ENCODE assay signal across 1 cellular context in genomic region chr20:64069614-64070243, GRCh38.
A peak's percentile ranks its signal among the peaks of the same experiment; 100 is the strongest.
TF ChIP-seq lines count a peak whose summit lies in the region.

No MANE protein-coding gene starts in this region.

TF ChIP-seq in HepG2, 621 proteins besides CTCF, POLR2A, EP300 and RAD21 (continued from another document and continues in another):
- TF ChIP-seq BHLHE40 (IDR thresholded peaks at IDR 0.05; ENCODE audit: low read length): peak; percentile 46; the same call in 1 of the 2 replicates
- no peak for TF ChIP-seq SUZ12 (IDR thresholded peaks at IDR 0.05; ENCODE audit: low read depth, low read length)
- 0 out of 2 replicates have a peak, but pooled peaks have one; percentile 37 for TF ChIP-seq SALL1 (CRISPR knock-in tag; IDR thresholded peaks at IDR 0.05)
- no peak for TF ChIP-seq MLLT10 (CRISPR knock-in tag; IDR thresholded peaks at IDR 0.05)
- TF ChIP-seq, protein P1, sequence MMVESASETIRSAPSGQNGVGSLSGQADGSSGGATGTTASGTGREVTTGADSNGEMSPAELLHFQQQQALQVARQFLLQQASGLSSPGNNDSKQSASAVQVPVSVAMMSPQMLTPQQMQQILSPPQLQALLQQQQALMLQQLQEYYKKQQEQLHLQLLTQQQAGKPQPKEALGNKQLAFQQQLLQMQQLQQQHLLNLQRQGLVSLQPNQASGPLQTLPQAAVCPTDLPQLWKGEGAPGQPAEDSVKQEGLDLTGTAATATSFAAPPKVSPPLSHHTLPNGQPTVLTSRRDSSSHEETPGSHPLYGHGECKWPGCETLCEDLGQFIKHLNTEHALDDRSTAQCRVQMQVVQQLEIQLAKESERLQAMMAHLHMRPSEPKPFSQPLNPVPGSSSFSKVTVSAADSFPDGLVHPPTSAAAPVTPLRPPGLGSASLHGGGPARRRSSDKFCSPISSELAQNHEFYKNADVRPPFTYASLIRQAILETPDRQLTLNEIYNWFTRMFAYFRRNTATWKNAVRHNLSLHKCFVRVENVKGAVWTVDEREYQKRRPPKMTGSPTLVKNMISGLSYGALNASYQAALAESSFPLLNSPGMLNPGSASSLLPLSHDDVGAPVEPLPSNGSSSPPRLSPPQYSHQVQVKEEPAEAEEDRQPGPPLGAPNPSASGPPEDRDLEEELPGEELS (CRISPR knock-in tag; IDR thresholded peaks at IDR 0.05): no peak
- TF ChIP-seq, protein P2, sequence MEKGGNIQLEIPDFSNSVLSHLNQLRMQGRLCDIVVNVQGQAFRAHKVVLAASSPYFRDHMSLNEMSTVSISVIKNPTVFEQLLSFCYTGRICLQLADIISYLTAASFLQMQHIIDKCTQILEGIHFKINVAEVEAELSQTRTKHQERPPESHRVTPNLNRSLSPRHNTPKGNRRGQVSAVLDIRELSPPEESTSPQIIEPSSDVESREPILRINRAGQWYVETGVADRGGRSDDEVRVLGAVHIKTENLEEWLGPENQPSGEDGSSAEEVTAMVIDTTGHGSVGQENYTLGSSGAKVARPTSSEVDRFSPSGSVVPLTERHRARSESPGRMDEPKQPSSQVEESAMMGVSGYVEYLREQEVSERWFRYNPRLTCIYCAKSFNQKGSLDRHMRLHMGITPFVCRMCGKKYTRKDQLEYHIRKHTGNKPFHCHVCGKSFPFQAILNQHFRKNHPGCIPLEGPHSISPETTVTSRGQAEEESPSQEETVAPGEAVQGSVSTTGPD (CRISPR knock-in tag; IDR thresholded peaks at IDR 0.05): no peak
- peak; percentile 70; the same call in 1 of the 2 replicates for TF ChIP-seq SMAD1 (CRISPR knock-in tag; IDR thresholded peaks at IDR 0.05; ENCODE audit: borderline replicate concordance, low read depth)
- TF ChIP-seq TERF1 (CRISPR knock-in tag; IDR thresholded peaks at IDR 0.05): no peak
- no peak for TF ChIP-seq MAZ (IDR thresholded peaks at IDR 0.05; ENCODE audit: borderline replicate concordance, low read depth, low read length)
- peak; percentile 76 for TF ChIP-seq MAZ (CRISPR knock-in tag; IDR thresholded peaks at IDR 0.05; ENCODE audit: low read depth)
- TF ChIP-seq, protein P3, sequence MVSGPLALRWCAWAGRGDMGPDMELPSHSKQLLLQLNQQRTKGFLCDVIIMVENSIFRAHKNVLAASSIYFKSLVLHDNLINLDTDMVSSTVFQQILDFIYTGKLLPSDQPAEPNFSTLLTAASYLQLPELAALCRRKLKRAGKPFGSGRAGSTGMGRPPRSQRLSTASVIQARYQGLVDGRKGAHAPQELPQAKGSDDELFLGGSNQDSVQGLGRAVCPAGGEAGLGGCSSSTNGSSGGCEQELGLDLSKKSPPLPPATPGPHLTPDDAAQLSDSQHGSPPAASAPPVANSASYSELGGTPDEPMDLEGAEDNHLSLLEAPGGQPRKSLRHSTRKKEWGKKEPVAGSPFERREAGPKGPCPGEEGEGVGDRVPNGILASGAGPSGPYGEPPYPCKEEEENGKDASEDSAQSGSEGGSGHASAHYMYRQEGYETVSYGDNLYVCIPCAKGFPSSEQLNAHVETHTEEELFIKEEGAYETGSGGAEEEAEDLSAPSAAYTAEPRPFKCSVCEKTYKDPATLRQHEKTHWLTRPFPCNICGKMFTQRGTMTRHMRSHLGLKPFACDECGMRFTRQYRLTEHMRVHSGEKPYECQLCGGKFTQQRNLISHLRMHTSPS (CRISPR knock-in tag; IDR thresholded peaks at IDR 0.05; ENCODE audit: low read depth): no peak
- no peak for TF ChIP-seq KLF6 (CRISPR knock-in tag; IDR thresholded peaks at IDR 0.05)
- no peak for TF ChIP-seq ZNF556 (CRISPR knock-in tag; IDR thresholded peaks at IDR 0.05; ENCODE audit: borderline replicate concordance)
- TF ChIP-seq, protein P4, sequence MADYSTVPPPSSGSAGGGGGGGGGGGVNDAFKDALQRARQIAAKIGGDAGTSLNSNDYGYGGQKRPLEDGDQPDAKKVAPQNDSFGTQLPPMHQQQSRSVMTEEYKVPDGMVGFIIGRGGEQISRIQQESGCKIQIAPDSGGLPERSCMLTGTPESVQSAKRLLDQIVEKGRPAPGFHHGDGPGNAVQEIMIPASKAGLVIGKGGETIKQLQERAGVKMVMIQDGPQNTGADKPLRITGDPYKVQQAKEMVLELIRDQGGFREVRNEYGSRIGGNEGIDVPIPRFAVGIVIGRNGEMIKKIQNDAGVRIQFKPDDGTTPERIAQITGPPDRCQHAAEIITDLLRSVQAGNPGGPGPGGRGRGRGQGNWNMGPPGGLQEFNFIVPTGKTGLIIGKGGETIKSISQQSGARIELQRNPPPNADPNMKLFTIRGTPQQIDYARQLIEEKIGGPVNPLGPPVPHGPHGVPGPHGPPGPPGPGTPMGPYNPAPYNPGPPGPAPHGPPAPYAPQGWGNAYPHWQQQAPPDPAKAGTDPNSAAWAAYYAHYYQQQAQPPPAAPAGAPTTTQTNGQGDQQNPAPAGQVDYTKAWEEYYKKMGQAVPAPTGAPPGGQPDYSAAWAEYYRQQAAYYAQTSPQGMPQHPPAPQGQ (CRISPR knock-in tag; IDR thresholded peaks at IDR 0.05; ENCODE audit: borderline replicate concordance): no peak
- no peak for TF ChIP-seq HNF4G (IDR thresholded peaks at IDR 0.05; ENCODE audit: borderline replicate concordance, low read depth, low read length)
- no peak; the same call in 1 of the 2 replicates for TF ChIP-seq HNF4G (CRISPR knock-in tag; IDR thresholded peaks at IDR 0.05; ENCODE audit: borderline replicate concordance, low read depth)
- no peak for TF ChIP-seq HCFC1 (IDR thresholded peaks at IDR 0.05; ENCODE audit: low read depth, low read length)
- peak; percentile 68; the same call in 1 of the 2 replicates for TF ChIP-seq CBFB (CRISPR knock-in tag; IDR thresholded peaks at IDR 0.05)
- TF ChIP-seq, protein P5, sequence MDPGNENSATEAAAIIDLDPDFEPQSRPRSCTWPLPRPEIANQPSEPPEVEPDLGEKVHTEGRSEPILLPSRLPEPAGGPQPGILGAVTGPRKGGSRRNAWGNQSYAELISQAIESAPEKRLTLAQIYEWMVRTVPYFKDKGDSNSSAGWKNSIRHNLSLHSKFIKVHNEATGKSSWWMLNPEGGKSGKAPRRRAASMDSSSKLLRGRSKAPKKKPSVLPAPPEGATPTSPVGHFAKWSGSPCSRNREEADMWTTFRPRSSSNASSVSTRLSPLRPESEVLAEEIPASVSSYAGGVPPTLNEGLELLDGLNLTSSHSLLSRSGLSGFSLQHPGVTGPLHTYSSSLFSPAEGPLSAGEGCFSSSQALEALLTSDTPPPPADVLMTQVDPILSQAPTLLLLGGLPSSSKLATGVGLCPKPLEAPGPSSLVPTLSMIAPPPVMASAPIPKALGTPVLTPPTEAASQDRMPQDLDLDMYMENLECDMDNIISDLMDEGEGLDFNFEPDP (CRISPR knock-in tag; conservative IDR thresholded peaks at IDR 0.05): no peak
- no peak for TF ChIP-seq CCAR2 (optimal IDR thresholded peaks at IDR 0.05; ENCODE audit: low read depth, low read length)
- TF ChIP-seq KMT2A (CRISPR knock-in tag; IDR thresholded peaks at IDR 0.05): no peak
- no peak for TF ChIP-seq ZNF670 (CRISPR knock-in tag; IDR thresholded peaks at IDR 0.05; ENCODE audit: borderline replicate concordance)
- TF ChIP-seq JDP2 (CRISPR knock-in tag; IDR thresholded peaks at IDR 0.05; ENCODE audit: borderline replicate concordance): no peak
- TF ChIP-seq ZNF484 (CRISPR knock-in tag; IDR thresholded peaks at IDR 0.05; ENCODE audit: borderline replicate concordance, low read depth): no peak
- no peak for TF ChIP-seq ZNF564 (CRISPR knock-in tag; IDR thresholded peaks at IDR 0.05)
- no peak for TF ChIP-seq HNF1A (IDR thresholded peaks at IDR 0.05; ENCODE audit: low read depth)
- TF ChIP-seq HNF1A (CRISPR knock-in tag; IDR thresholded peaks at IDR 0.05; ENCODE audit: borderline replicate concordance): peak; percentile 55; the same call in 1 of the 2 replicates
- no peak for TF ChIP-seq NCOA1 (CRISPR knock-in tag; IDR thresholded peaks at IDR 0.05)
- peak; percentile 65 for TF ChIP-seq AGO1 (IDR thresholded peaks at IDR 0.05; ENCODE audit: low read depth, low read length, poor library complexity, severe bottlenecking)
- TF ChIP-seq ZMYM3 (CRISPR knock-in tag; IDR thresholded peaks at IDR 0.05): peak; percentile 6; the same call in 1 of the 2 replicates
- 0 out of 2 replicates have a peak, but pooled peaks have one; percentile 36 for TF ChIP-seq ZNF276 (CRISPR knock-in tag; IDR thresholded peaks at IDR 0.05; ENCODE audit: low read depth)
- TF ChIP-seq THAP9 (CRISPR knock-in tag; IDR thresholded peaks at IDR 0.05; ENCODE audit: borderline replicate concordance): peak; percentile 33; the same call in 1 of the 2 replicates
- no peak for TF ChIP-seq HDAC6 (IDR thresholded peaks at IDR 0.05; ENCODE audit: low read depth, low read length)
- no peak for TF ChIP-seq ZNF569 (CRISPR knock-in tag; IDR thresholded peaks at IDR 0.05; ENCODE audit: borderline replicate concordance)
- no peak for TF ChIP-seq ZNF180 (CRISPR knock-in tag; IDR thresholded peaks at IDR 0.05; ENCODE audit: borderline replicate concordance, low read depth)
- TF ChIP-seq PTBP1 (IDR thresholded peaks at IDR 0.05; ENCODE audit: low read depth, low read length, poor library complexity, severe bottlenecking): no peak
- no peak for TF ChIP-seq MAFK (conservative IDR thresholded peaks at IDR 0.05 in 1 of 2, IDR thresholded peaks at IDR 0.05 in 1 of 2; ENCODE audit: low read length in 2 of 2)
- TF ChIP-seq THAP11 (CRISPR knock-in tag; IDR thresholded peaks at IDR 0.05): peak; percentile 66
- TF ChIP-seq, protein P6, sequence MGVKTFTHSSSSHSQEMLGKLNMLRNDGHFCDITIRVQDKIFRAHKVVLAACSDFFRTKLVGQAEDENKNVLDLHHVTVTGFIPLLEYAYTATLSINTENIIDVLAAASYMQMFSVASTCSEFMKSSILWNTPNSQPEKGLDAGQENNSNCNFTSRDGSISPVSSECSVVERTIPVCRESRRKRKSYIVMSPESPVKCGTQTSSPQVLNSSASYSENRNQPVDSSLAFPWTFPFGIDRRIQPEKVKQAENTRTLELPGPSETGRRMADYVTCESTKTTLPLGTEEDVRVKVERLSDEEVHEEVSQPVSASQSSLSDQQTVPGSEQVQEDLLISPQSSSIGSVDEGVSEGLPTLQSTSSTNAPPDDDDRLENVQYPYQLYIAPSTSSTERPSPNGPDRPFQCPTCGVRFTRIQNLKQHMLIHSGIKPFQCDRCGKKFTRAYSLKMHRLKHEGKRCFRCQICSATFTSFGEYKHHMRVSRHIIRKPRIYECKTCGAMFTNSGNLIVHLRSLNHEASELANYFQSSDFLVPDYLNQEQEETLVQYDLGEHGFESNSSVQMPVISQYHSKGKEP (CRISPR knock-in tag; IDR thresholded peaks at IDR 0.05): no peak
